In the genomic region with DNA sequence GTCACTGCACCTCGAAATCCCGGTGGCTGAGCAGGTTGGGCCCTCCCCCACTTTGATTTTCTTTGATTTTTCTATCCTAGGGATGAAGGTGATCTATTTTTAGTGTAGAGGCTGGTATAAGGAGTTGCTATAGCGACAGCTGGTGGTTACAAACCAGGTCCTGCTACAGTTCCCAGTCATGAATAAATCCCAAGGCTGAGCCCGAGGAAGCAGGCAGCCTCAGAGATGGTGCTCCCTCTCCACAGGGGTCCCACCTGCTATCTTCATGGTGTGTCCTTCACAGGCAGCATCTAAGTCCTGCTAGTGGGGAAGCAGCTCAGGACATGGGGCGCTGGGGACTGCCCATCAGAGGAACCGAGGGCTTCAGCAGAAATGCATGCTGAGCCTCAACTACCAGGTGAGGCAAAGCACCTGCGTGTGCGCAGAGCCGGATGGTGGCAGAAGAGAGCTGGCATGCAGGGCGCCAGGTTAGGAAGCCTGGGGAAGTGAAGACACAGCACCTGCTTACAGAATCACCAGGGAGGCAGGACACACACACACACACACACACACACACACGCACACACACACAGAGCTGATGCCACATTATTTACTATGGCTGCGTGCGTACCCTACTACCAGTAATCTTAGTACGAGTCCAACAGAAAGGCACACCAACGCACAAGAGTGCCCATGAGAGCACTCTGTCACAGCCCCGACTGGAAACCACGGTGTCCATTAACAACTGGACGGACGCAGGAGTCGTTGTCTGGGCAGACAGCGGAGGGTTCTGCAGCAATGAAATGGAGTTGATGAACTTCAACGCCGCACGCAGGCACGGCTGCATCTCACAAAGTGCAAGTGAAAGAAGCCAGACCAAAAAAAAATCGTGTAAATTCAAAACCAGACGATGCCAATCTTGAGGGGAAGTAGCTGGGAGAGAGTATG, we compare ENCODE assay signal across 11 cellular contexts.
DNase-seq lines count a peak whose midpoint lies in the region; ATAC-seq and TF ChIP-seq lines count a peak whose summit lies in the region.
"Had no signal": no experiment of that assay in that cellular context is flagged by ENCODE, and none has a peak within 500 bp of the region (broad histone marks: within the 10 kb centered on the region; RNA-seq: fewer than 3 reads in every experiment).

No MANE protein-coding gene starts in this region.

- TF ChIP-seq RAD21 in HCT116 (IDR thresholded peaks at IDR 0.05; ENCODE audit: low read depth) = peak; percentile 60

- H3K4me2 ChIP-seq in HCT116 (ENCODE audit: low read length) = peak overlapping the region; percentile 76
- H3K4me2 ChIP-seq in osteoblast (ENCODE audit: insufficient read depth, low read length) = no peak overlapping the region

- H4K20me1 ChIP-seq in HCT116 (ENCODE audit: insufficient read depth) (no peaks in the 10 kb centered on the region), osteoblast (ENCODE audit: insufficient read depth, low read length) (no peaks in the 10 kb centered on the region)

- H3K9me3 ChIP-seq in HCT116 (ENCODE audit: control insufficient read depth in 1 of 2, insufficient read depth in 1 of 2, low read depth in 1 of 2, low read length in 2 of 2) = no peaks in the 10 kb centered on the region
- H3K9me3 ChIP-seq in osteoblast (ENCODE audit: low read depth, low read length) = no peaks in the 10 kb centered on the region

- no peak for DNase-seq in HCT116 (ENCODE audit: low read depth, low spot score)
- DNase-seq in NCI-H2171 treated with DMSO at 0.1 percent for 48 hours (lab: John Stamatoyannopoulos, UW) = peak; percentile 70
- DNase-seq in cerebellar cortex (ENCODE audit: low spot score) = peak; percentile 77
- peak; percentile 87 for DNase-seq in osteoblast (ENCODE audit: insufficient read length, low spot score, missing footprints)
- no peak for DNase-seq in activated naive CD4-positive, alpha-beta T cell (lab: John Stamatoyannopoulos, UW)
- DNase-seq in GM10266 (ENCODE audit: extremely low spot score) = no peak
- no peak for DNase-seq in AG08396 (ENCODE audit: low spot score)
- DNase-seq: activated CD8-positive, alpha-beta memory T cell treated with anti-CD3 and anti-CD28 coated beads, Interleukin-2, amount 50 U/mL, for 48 hours; EL; NCI-H446 had no signal

- H3K79me2 ChIP-seq in HCT116 (ENCODE audit: insufficient read depth, low read length) (no peaks in the 10 kb centered on the region), osteoblast (ENCODE audit: insufficient read depth, low read length) (no peaks in the 10 kb centered on the region)

- no peak overlapping the region for H3K9ac ChIP-seq in HCT116 (ENCODE audit: low read length)

- H3K27ac ChIP-seq in HCT116 (ENCODE audit: low read depth, low read length) (no peak overlapping the region), osteoblast (ENCODE audit: low read depth, low read length) (no peak overlapping the region)

- H3K4me1 ChIP-seq in HCT116 (ENCODE audit: control insufficient read depth in 1 of 2, insufficient read depth in 2 of 2, low read length in 2 of 2) = peaks cover 30 to 35% of the 10 kb centered on the region in 2 experiments
- peaks cover 11% of the 10 kb centered on the region for H3K4me1 ChIP-seq in osteoblast (ENCODE audit: insufficient read depth, low read length)

- H3K4me3 ChIP-seq in HCT116 (replicated peaks in 1 of 2; ENCODE audit: low read depth in 1 of 2, low read length in 2 of 2) = no peak overlapping the region
- no peak overlapping the region for H3K4me3 ChIP-seq in osteoblast (ENCODE audit: insufficient read depth, low read length)

- no peaks in the 10 kb centered on the region for H3K9me2 ChIP-seq in HCT116 (ENCODE audit: insufficient read depth)

- ATAC-seq in HCT116 = peak; percentile 22; the same call in 1 of the 2 replicates
- ATAC-seq in GM19328 (IDR thresholded peaks at IDR 0.05; ENCODE audit: unreplicated experiment) = no peak

- H2AFZ ChIP-seq in HCT116 (ENCODE audit: low read depth, low read length, poor library complexity, severe bottlenecking) = no peak overlapping the region
- no peak overlapping the region for H2AFZ ChIP-seq in osteoblast (ENCODE audit: low read length)

- H3K27me3 ChIP-seq in HCT116 (ENCODE audit: insufficient read depth, low read length) (no peaks in the 10 kb centered on the region), osteoblast (ENCODE audit: insufficient read depth, low read length) (no peaks in the 10 kb centered on the region)

- no TSS peak for BruUV-seq in HCT116 (replicated peaks; lab: Mats Ljungman, UMichigan)

- no peaks in the 10 kb centered on the region for H3K36me3 ChIP-seq in HCT116 (ENCODE audit: control insufficient read depth in 1 of 2, insufficient read depth in 2 of 2, low read length in 2 of 2)
- H3K36me3 ChIP-seq in osteoblast (ENCODE audit: insufficient read depth, low read length) = no peaks in the 10 kb centered on the region

- TF ChIP-seq POLR2A in HCT116 (IDR thresholded peaks at IDR 0.05; ENCODE audit: borderline replicate concordance, extremely low read depth, insufficient read depth, insufficient read length) = no peak

- TF ChIP-seq CTCF in HCT116 (IDR thresholded peaks at IDR 0.05 in 2 of 3, conservative IDR thresholded peaks at IDR 0.05 in 1 of 3; ENCODE audit: borderline replicate concordance in 1 of 3, insufficient read depth in 1 of 3, low read depth in 2 of 3, low read length in 2 of 3) (peak in 2 of 3 experiments; percentile 26 to 47; a peak in 5 of 6 replicates), osteoblast (IDR thresholded peaks at IDR 0.05; ENCODE audit: extremely low read depth, low read depth, low read length) (no peak), GM10266 (IDR thresholded peaks at IDR 0.05; ENCODE audit: control insufficient read depth, insufficient read depth, low read depth, missing control alignments) (no peak)

- POLR2A ChIA-PET in HCT116 (lab: Charles Lee) = no interaction called here

- CTCF ChIA-PET in HCT116 (lab: Charles Lee) = no interaction called here

- intact Hi-C loops in HCT116 (cut with micrococcal nuclease) = no loop called here

- RAD21 ChIA-PET in HCT116 (lab: Charles Lee; ENCODE audit: low non-redundant PET in 1 of 2, low total read pairs in 2 of 2, uncharacterized antibody in 2 of 2, unreplicated experiment in 2 of 2) = no interaction called here

TF ChIP-seq in HCT116, 20 proteins besides CTCF, POLR2A, EP300 and RAD21:
- TF ChIP-seq ZFX (IDR thresholded peaks at IDR 0.05) = no peak
- TF ChIP-seq ELF1 (IDR thresholded peaks at IDR 0.05; ENCODE audit: borderline replicate concordance, low read depth) = no peak
- no peak for TF ChIP-seq ZNF274 (IDR thresholded peaks at IDR 0.05; ENCODE audit: low read depth, low read length)
- no peak for TF ChIP-seq EZH2phosphoT487 (IDR thresholded peaks at IDR 0.05; ENCODE audit: borderline replicate concordance)
- TF ChIP-seq SIN3A (IDR thresholded peaks at IDR 0.05; ENCODE audit: low read depth) = no peak
- no peak for TF ChIP-seq FOSL1 (IDR thresholded peaks at IDR 0.05; ENCODE audit: low read depth)
- no peak for TF ChIP-seq EZH2 (IDR thresholded peaks at IDR 0.05)
- no peak for TF ChIP-seq ZBTB33 (IDR thresholded peaks at IDR 0.05; ENCODE audit: extremely low read depth, insufficient replicate concordance, low read length)
- TF ChIP-seq, protein P1, sequence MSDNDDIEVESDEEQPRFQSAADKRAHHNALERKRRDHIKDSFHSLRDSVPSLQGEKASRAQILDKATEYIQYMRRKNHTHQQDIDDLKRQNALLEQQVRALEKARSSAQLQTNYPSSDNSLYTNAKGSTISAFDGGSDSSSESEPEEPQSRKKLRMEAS (IDR thresholded peaks at IDR 0.05) = no peak
- TF ChIP-seq REST (IDR thresholded peaks at IDR 0.05; ENCODE audit: low read depth) = no peak
- TF ChIP-seq CBX3 (IDR thresholded peaks at IDR 0.05; ENCODE audit: low read depth) = no peak
- TF ChIP-seq TCF7L2 (IDR thresholded peaks at IDR 0.05; ENCODE audit: borderline replicate concordance, extremely low read depth, insufficient read depth, insufficient read length) = no peak

Comparison
In these comparisons a context has a peak if more than half of its experiments do, and no peak if none do; other contexts are left out.
1. DNase-seq: peak in NCI-H2171 treated with DMSO at 0.1 percent for 48 hours (single experiment), cerebellar cortex (single experiment) and osteoblast (single experiment); none in HCT116 (single experiment), activated naive CD4-positive, alpha-beta T cell (0 of 4), GM10266 (single experiment) and AG08396 (single experiment).
2. CTCF ChIP-seq: peak in HCT116 (2 of 3); none in osteoblast (single experiment) and GM10266 (single experiment).